In the genomic region with DNA sequence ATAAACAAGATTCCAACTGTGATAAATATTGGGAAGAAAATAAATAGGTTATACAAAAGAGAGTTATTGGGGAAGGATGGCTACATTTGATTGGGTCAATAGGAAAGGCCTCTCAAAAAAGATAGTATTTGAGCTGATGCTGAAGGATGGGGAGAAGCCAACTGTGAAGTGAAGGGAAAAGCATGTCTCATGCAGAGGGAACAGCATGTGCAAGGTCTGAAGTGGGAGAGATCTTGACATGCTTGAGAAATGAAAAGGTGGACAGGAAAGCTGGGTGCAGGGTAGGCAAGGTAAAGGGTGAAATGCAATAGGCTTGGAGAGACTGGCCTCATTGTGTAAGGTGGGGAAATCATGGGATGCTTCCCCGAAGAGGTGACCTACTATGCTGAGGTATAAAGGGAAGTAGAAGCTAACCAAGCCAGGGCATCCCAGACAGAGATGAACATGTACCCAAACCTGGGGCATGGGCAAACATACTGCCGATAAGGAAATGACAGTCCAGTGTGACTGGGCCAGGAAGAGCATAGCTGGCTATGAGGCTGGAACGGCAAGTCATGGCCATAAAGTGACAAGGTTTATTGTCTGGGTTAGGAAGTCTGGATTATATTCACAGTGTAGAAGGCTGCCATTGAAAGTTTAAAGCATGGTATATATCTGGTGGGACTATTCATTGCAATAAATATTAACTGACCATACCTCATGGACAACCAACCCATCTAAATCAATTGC, we compare ENCODE assay signal across 1 cellular context.
TF ChIP-seq lines count a peak whose summit lies in the region.

No MANE protein-coding gene starts in this region.

TF ChIP-seq in H1, 55 proteins besides CTCF, POLR2A, EP300 and RAD21:
- no peak for TF ChIP-seq MAFK (IDR thresholded peaks at IDR 0.05; ENCODE audit: low read depth, low read length)
